ENCODE assay signal across 15 cellular contexts in genomic region chr2:45857848-45858520, GRCh38.
DNase-seq lines count a peak whose midpoint lies in the region; ATAC-seq and TF ChIP-seq lines count a peak whose summit lies in the region.
"Had no signal": no experiment of that assay in that cellular context is flagged by ENCODE, and none has a peak within 500 bp of the region (broad histone marks: within the 10 kb centered on the region; RNA-seq: fewer than 3 reads in every experiment).

No MANE protein-coding gene starts in this region.

- TF ChIP-seq CTCF in DND-41 (IDR thresholded peaks at IDR 0.05; ENCODE audit: borderline replicate concordance, extremely low read depth, low read length, poor library complexity, severe bottlenecking): no peak

- H2AFZ ChIP-seq in DND-41 (ENCODE audit: low read depth, low read length): no peak overlapping the region
- H2AFZ ChIP-seq: parathyroid adenoma had no signal

- peaks cover 28 to 66% (median 56%) of the 10 kb centered on the region in 7 donors for H3K4me1 Mint-ChIP-seq in naive thymus-derived CD4-positive, alpha-beta T cell

- ATAC-seq in DND-41 (ENCODE audit: insufficient read depth, low read depth) (no peak), HG02981 (IDR thresholded peaks at IDR 0.05; ENCODE audit: unreplicated experiment) (peak; percentile 55), HG03139 (IDR thresholded peaks at IDR 0.05; ENCODE audit: unreplicated experiment) (no peak)
- ATAC-seq in naive thymus-derived CD4-positive, alpha-beta T cell: peak; percentile 34

- no peaks in the 10 kb centered on the region for H3K9me3 Mint-ChIP-seq in naive thymus-derived CD4-positive, alpha-beta T cell
- H3K9me3 Mint-ChIP-seq: activated T-helper 2 cell treated with anti-CD3 and anti-CD28 coated beads, Interferon-gamma antibody, Interleukin-2, Interleukin-4, amounts not matched to agents 10 μg/mL and 5 μg/mL and 100 μg/mL, durations not matched to agents 14 hours and 24 hours and 36 hours; type B pancreatic cell had no signal

- no peak overlapping the region for H3K4me2 ChIP-seq in DND-41 (ENCODE audit: insufficient read depth, low read length)

- no peaks in the 10 kb centered on the region for H3K27me3 Mint-ChIP-seq in naive thymus-derived CD4-positive, alpha-beta T cell
- H3K27me3 Mint-ChIP-seq: type B pancreatic cell had no signal

- intact Hi-C loops in naive thymus-derived CD4-positive, alpha-beta T cell (cut with micrococcal nuclease): no loop called here

- H3K27ac Mint-ChIP-seq in naive thymus-derived CD4-positive, alpha-beta T cell: peak overlapping the region in 8 of 9 donors; percentile 63 to 93 (median 82)
- H3K27ac Mint-ChIP-seq: activated T-helper 2 cell treated with anti-CD3 and anti-CD28 coated beads, Interferon-gamma antibody, Interleukin-2, Interleukin-4, amounts not matched to agents 10 μg/mL and 5 μg/mL and 100 μg/mL, durations not matched to agents 14 hours and 24 hours and 36 hours; type B pancreatic cell had no signal

- peak overlapping the region; percentile 15; the same call in 1 of the 2 replicates for H3K27ac ChIP-seq in DND-41 (ENCODE audit: low read length)
- peak overlapping the region; percentile 37 for H3K27ac ChIP-seq in naive thymus-derived CD4-positive, alpha-beta T cell (ENCODE audit: low read depth, low read length)
- H3K27ac ChIP-seq: parathyroid adenoma had no signal

- CTCF ChIA-PET in naive thymus-derived CD4-positive, alpha-beta T cell (lab: Charles Lee): no interaction called here

- peaks cover 55% of the 10 kb centered on the region for H3K4me1 ChIP-seq in DND-41 (ENCODE audit: insufficient read depth, low read length)
- H3K4me1 ChIP-seq in naive thymus-derived CD4-positive, alpha-beta T cell (ENCODE audit: control insufficient read depth in 2 of 2, insufficient read depth in 2 of 2, low read length in 2 of 2): peaks cover 0 to 38% of the 10 kb centered on the region in 2 donors

- H3K36me3 Mint-ChIP-seq in naive thymus-derived CD4-positive, alpha-beta T cell: peaks cover 0 to 12% (median 0%) of the 10 kb centered on the region in 5 donors

- H3K9ac ChIP-seq in DND-41 (ENCODE audit: low read depth, low read length): no peak overlapping the region
- H3K9ac ChIP-seq: parathyroid adenoma had no signal

- no peaks in the 10 kb centered on the region for H3K36me3 ChIP-seq in DND-41 (ENCODE audit: insufficient read depth, low read length)
- H3K36me3 ChIP-seq in naive thymus-derived CD4-positive, alpha-beta T cell (ENCODE audit: control insufficient read depth in 2 of 3, insufficient read depth in 3 of 3, low read length in 3 of 3): no peaks in the 10 kb centered on the region
- H3K36me3 ChIP-seq: left ventricle myocardium inferior had no signal

- H4K20me1 ChIP-seq in DND-41 (ENCODE audit: insufficient read depth, low read length): no peaks in the 10 kb centered on the region

- H3K27me3 ChIP-seq in DND-41 (ENCODE audit: insufficient read depth, low read length, poor library complexity): no peaks in the 10 kb centered on the region
- H3K27me3 ChIP-seq in naive thymus-derived CD4-positive, alpha-beta T cell (ENCODE audit: control insufficient read depth in 2 of 2, insufficient read depth in 2 of 2, low read length in 2 of 2): no peaks in the 10 kb centered on the region

- peak overlapping the region in 6 of 10 donors; percentile 12 to 62 (median 50) for H3K4me3 Mint-ChIP-seq in naive thymus-derived CD4-positive, alpha-beta T cell
- H3K4me3 Mint-ChIP-seq: type B pancreatic cell had no signal

- H3K79me2 ChIP-seq in DND-41 (ENCODE audit: insufficient read depth, low read length): no peaks in the 10 kb centered on the region; the same call in 1 of the 2 replicates

- no peaks in the 10 kb centered on the region for H3K9me3 ChIP-seq in DND-41 (ENCODE audit: insufficient read depth, low read length, severe bottlenecking)
- no peaks in the 10 kb centered on the region for H3K9me3 ChIP-seq in naive thymus-derived CD4-positive, alpha-beta T cell (ENCODE audit: control insufficient read depth in 2 of 3, low read length in 3 of 3)
- H3K9me3 ChIP-seq: left ventricle myocardium inferior had no signal

- no peak for DNase-seq in DND-41
- peak; percentile 19 for DNase-seq in SHP77 treated with DMSO at 0.1 percent for 48 hours (lab: John Stamatoyannopoulos, UW)
- DNase-seq in naive thymus-derived CD4-positive, alpha-beta T cell: peak in 6 of 9 donors; percentile 21 to 53 (median 42)
- DNase-seq in hippocampal formation (lab: John Stamatoyannopoulos, UW): no peak
- DNase-seq in 8988T: no peak
- DNase-seq: anterior cingulate cortex, left ventricle myocardium inferior, NCI-H1436 treated with DMSO at 0.1 percent for 48 hours, NCI-H526, small intestine had no signal

- H3K4me3 ChIP-seq in DND-41 (ENCODE audit: low read depth in 1 of 2, low read length in 2 of 2): no peak overlapping the region
- H3K4me3 ChIP-seq in naive thymus-derived CD4-positive, alpha-beta T cell (ENCODE audit: low read length): no peak overlapping the region
- H3K4me3 ChIP-seq: left ventricle myocardium inferior had no signal

- POLR2A ChIA-PET in naive thymus-derived CD4-positive, alpha-beta T cell (lab: Charles Lee): interaction anchor here (0.5 to 1.1 kb wide), 3 partner anchors 87 to 291 kb away, joined by 3 to 4 read pairs (median 3); no protein-coding TSS in a partner anchor

Comparison
In these comparisons a context has a peak if more than half of its experiments do, and no peak if none do; other contexts are left out.
1. ATAC-seq: peak in HG02981 (single experiment) and naive thymus-derived CD4-positive, alpha-beta T cell (single experiment); none in DND-41 (single experiment) and HG03139 (single experiment).
2. DNase-seq: peak in SHP77 treated with DMSO at 0.1 percent for 48 hours (single experiment) and naive thymus-derived CD4-positive, alpha-beta T cell (6 of 9); none in DND-41 (single experiment), hippocampal formation (0 of 2) and 8988T (single experiment).